In genomic region chr4:182513534-182514291, GRCh38 we compare ENCODE assay signal across 15 cellular contexts.
A peak's percentile ranks its signal among the peaks of the same experiment; 100 is the strongest.
DNase-seq lines count a peak whose midpoint lies in the region; ATAC-seq and TF ChIP-seq lines count a peak whose summit lies in the region.
"Had no signal": no experiment of that assay in that cellular context is flagged by ENCODE, and none has a peak within 500 bp of the region (broad histone marks: within the 10 kb centered on the region; RNA-seq: fewer than 3 reads in every experiment).

No MANE protein-coding gene starts in this region.

- no peaks in the 10 kb centered on the region for H3K9me3 Mint-ChIP-seq in type B pancreatic cell
- H3K9me3 Mint-ChIP-seq: naive thymus-derived CD4-positive, alpha-beta T cell had no signal

- peak; percentile 85 for ATAC-seq in GM18508 (IDR thresholded peaks at IDR 0.05; ENCODE audit: insufficient read depth, unreplicated experiment)
- ATAC-seq in GM19438 (IDR thresholded peaks at IDR 0.05; ENCODE audit: low read depth, unreplicated experiment) = peak; percentile 50
- peak; percentile 75 for ATAC-seq in HG02884 (IDR thresholded peaks at IDR 0.05; ENCODE audit: unreplicated experiment)
- ATAC-seq in HG03565 (IDR thresholded peaks at IDR 0.05; ENCODE audit: unreplicated experiment) = peak; percentile 57
- ATAC-seq in PC-3 = no peak
- ATAC-seq: left lobe of liver; naive thymus-derived CD4-positive, alpha-beta T cell had no signal

- no peak overlapping the region for H3K27ac ChIP-seq in PC-3 (ENCODE audit: low read length)
- H3K27ac ChIP-seq: epithelial cell of prostate, KMS-11, vagina had no signal

- H3K4me2 ChIP-seq in PC-3 (ENCODE audit: low read length) = no peak overlapping the region
- H3K4me2 ChIP-seq: KMS-11 had no signal

- no peaks in the 10 kb centered on the region for H3K36me3 ChIP-seq in PC-3 (ENCODE audit: low read depth, low read length)
- H3K36me3 ChIP-seq: vagina had no signal

- POLR2A ChIA-PET in PC-3 (lab: Charles Lee; ENCODE audit: unreplicated experiment) = no interaction called here

- no peak overlapping the region for H3K4me3 ChIP-seq in PC-3 (ENCODE audit: low read length)
- H3K4me3 ChIP-seq: vagina had no signal

- H3K27me3 Mint-ChIP-seq in type B pancreatic cell = no peaks in the 10 kb centered on the region

- intact Hi-C loops in PC-3 (cut with micrococcal nuclease) = no loop called here

- H3K4me3 Mint-ChIP-seq in type B pancreatic cell = no peak overlapping the region
- H3K4me3 Mint-ChIP-seq: naive thymus-derived CD4-positive, alpha-beta T cell had no signal

- DNase-seq in PC-3 (no peak), kidney tubule cell (ENCODE audit: low spot score) (no peak), type B pancreatic cell (ENCODE audit: extremely low spot score, unreplicated experiment) (no peak)
- DNase-seq in activated CD4-positive, alpha-beta T cell treated with anti-CD3 and anti-CD28 coated beads, Interleukin-2, amount 50 U/mL, for 1 hour = no peak
- DNase-seq: naive thymus-derived CD4-positive, alpha-beta T cell; NCI-H2029 treated with DMSO at 0.1 percent for 48 hours; SHP77 had no signal

- H3K79me2 ChIP-seq in PC-3 (ENCODE audit: low read length) = no peaks in the 10 kb centered on the region

- CTCF ChIA-PET in PC-3 (lab: Charles Lee) = no interaction called here

- TF ChIP-seq CTCF in PC-3 (conservative IDR thresholded peaks at IDR 0.05; ENCODE audit: low read depth, low read length) = no peak
- TF ChIP-seq CTCF in type B pancreatic cell (conservative IDR thresholded peaks at IDR 0.05) = no peak

- H3K9me3 ChIP-seq in PC-3 (ENCODE audit: low read length) = no peaks in the 10 kb centered on the region
- H3K9me3 ChIP-seq: vagina had no signal

- H3K36me3 Mint-ChIP-seq in type B pancreatic cell = peaks cover 8% of the 10 kb centered on the region
- H3K36me3 Mint-ChIP-seq: naive thymus-derived CD4-positive, alpha-beta T cell had no signal

- no peaks in the 10 kb centered on the region for H4K20me1 ChIP-seq in PC-3 (ENCODE audit: low read length)

- no peak overlapping the region for H3K9ac ChIP-seq in PC-3 (ENCODE audit: low read length)
- H3K9ac ChIP-seq: KMS-11 had no signal

- BruUV-seq in PC-3 (replicated peaks; lab: Mats Ljungman, UMichigan) = no TSS peak

- no peak overlapping the region for H3K27ac Mint-ChIP-seq in type B pancreatic cell
- H3K27ac Mint-ChIP-seq: naive thymus-derived CD4-positive, alpha-beta T cell had no signal

- no peak overlapping the region for H2AFZ ChIP-seq in PC-3 (ENCODE audit: low read length)

- H3K4me1 Mint-ChIP-seq in type B pancreatic cell (ENCODE audit: unreplicated experiment) = no peaks in the 10 kb centered on the region
- H3K4me1 Mint-ChIP-seq: naive thymus-derived CD4-positive, alpha-beta T cell had no signal

- no peaks in the 10 kb centered on the region for H3K9me2 ChIP-seq in PC-3 (replicated peaks; ENCODE audit: low read length)

- no peaks in the 10 kb centered on the region for H3K27me3 ChIP-seq in PC-3 (ENCODE audit: low read length)
- H3K27me3 ChIP-seq: vagina had no signal

- no peaks in the 10 kb centered on the region for H3F3A ChIP-seq in PC-3 (ENCODE audit: low read length, unreplicated experiment)

- H3K4me1 ChIP-seq in PC-3 (ENCODE audit: insufficient read depth, low read length) = no peaks in the 10 kb centered on the region
- H3K4me1 ChIP-seq: vagina had no signal
